Comparison of ENCODE assay signal across 1 cellular context in the genomic region with DNA sequence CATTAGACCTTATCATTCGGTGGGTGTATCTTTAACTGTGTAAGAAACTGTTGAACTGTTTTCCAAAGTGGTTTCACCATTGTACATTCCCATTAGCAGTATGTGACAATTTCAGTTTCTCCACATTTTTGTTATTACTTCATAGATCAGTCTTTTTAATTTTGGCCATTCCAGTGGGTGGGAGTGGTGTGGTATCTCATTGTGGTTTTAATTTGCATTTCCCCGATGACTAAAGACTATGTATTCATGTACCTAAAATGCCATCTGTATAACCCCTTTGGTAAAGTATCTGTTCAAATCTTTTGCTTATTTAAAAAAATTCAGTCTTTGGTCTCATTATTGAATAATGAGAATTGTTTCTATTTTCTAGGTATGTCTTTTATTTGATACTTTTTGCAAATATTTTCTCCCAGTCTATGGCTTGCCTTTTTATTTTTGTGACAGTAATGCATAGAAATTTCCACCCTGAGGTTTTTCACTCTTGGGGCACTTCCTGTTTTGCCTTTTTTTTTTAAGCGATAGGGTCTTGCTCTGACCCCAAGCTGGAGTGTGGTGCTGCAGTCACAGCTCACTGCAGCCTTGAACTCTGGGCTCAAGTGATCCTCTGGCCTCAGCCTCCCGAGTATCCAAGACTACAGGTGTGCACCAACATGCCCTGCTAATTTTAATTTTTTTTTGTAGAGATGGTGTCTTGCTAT.
TF ChIP-seq lines count a peak whose summit lies in the region.

No MANE protein-coding gene starts in this region.

TF ChIP-seq in GM23338, 12 proteins besides CTCF, POLR2A, EP300 and RAD21 (continued from another document):
- TF ChIP-seq, protein P1, sequence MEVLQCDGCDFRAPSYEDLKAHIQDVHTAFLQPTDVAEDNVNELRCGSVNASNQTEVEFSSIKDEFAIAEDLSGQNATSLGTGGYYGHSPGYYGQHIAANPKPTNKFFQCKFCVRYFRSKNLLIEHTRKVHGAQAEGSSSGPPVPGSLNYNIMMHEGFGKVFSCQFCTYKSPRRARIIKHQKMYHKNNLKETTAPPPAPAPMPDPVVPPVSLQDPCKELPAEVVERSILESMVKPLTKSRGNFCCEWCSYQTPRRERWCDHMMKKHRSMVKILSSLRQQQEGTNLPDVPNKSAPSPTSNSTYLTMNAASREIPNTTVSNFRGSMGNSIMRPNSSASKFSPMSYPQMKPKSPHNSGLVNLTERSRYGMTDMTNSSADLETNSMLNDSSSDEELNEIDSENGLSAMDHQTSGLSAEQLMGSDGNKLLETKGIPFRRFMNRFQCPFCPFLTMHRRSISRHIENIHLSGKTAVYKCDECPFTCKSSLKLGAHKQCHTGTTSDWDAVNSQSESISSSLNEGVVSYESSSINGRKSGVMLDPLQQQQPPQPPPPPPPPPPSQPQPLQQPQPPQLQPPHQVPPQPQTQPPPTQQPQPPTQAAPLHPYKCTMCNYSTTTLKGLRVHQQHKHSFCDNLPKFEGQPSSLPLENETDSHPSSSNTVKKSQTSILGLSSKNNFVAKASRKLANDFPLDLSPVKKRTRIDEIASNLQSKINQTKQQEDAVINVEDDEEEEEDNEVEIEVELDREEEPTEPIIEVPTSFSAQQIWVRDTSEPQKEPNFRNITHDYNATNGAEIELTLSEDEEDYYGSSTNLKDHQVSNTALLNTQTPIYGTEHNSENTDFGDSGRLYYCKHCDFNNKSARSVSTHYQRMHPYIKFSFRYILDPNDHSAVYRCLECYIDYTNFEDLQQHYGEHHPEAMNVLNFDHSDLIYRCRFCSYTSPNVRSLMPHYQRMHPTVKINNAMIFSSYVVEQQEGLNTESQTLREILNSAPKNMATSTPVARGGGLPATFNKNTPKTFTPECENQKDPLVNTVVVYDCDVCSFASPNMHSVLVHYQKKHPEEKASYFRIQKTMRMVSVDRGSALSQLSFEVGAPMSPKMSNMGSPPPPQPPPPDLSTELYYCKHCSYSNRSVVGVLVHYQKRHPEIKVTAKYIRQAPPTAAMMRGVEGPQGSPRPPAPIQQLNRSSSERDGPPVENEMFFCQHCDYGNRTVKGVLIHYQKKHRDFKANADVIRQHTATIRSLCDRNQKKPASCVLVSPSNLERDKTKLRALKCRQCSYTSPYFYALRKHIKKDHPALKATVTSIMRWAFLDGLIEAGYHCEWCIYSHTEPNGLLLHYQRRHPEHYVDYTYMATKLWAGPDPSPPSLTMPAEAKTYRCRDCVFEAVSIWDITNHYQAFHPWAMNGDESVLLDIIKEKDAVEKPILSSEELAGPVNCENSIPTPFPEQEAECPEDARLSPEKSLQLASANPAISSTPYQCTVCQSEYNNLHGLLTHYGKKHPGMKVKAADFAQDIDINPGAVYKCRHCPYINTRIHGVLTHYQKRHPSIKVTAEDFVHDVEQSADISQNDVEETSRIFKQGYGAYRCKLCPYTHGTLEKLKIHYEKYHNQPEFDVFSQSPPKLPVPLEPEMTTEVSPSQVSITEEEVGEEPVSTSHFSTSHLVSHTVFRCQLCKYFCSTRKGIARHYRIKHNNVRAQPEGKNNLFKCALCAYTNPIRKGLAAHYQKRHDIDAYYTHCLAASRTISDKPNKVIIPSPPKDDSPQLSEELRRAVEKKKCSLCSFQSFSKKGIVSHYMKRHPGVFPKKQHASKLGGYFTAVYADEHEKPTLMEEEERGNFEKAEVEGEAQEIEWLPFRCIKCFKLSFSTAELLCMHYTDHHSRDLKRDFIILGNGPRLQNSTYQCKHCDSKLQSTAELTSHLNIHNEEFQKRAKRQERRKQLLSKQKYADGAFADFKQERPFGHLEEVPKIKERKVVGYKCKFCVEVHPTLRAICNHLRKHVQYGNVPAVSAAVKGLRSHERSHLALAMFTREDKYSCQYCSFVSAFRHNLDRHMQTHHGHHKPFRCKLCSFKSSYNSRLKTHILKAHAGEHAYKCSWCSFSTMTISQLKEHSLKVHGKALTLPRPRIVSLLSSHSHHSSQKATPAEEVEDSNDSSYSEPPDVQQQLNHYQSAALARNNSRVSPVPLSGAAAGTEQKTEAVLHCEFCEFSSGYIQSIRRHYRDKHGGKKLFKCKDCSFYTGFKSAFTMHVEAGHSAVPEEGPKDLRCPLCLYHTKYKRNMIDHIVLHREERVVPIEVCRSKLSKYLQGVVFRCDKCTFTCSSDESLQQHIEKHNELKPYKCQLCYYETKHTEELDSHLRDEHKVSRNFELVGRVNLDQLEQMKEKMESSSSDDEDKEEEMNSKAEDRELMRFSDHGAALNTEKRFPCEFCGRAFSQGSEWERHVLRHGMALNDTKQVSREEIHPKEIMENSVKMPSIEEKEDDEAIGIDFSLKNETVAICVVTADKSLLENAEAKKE (CRISPR knock-in tag; IDR thresholded peaks at IDR 0.05), result no peak
- TF ChIP-seq POLR2AphosphoS5 (IDR thresholded peaks at IDR 0.05; ENCODE audit: low read depth), result no peak
- TF ChIP-seq ZNF331 (CRISPR knock-in tag; IDR thresholded peaks at IDR 0.05; ENCODE audit: low read depth), result no peak
- TF ChIP-seq CREB1 (CRISPR knock-in tag; IDR thresholded peaks at IDR 0.05; ENCODE audit: low read depth), result no peak
